In genomic region chr1:11799099-11799498, GRCh38 we compare ENCODE assay signal across 1 cellular context.
TF ChIP-seq lines count a peak whose summit lies in the region.

No MANE protein-coding gene starts in this region.

TF ChIP-seq in K562, 482 proteins besides CTCF, POLR2A, EP300 and RAD21 (continued from another document and continues in another):
- TF ChIP-seq ZBTB49 (CRISPR knock-in tag; IDR thresholded peaks at IDR 0.05; ENCODE audit: borderline replicate concordance) (no peak), RFX7 (CRISPR knock-in tag; IDR thresholded peaks at IDR 0.05) (no peak), ZNF146 (CRISPR knock-in tag; IDR thresholded peaks at IDR 0.05; ENCODE audit: unreplicated experiment) (no peak), ZNF584 (CRISPR knock-in tag; IDR thresholded peaks at IDR 0.05; ENCODE audit: low read depth) (0 out of 2 replicates have a peak, but pooled peaks have one; percentile 13), MAFF (IDR thresholded peaks at IDR 0.05; ENCODE audit: low read length) (no peak), FOXA3 (CRISPR knock-in tag; conservative IDR thresholded peaks at IDR 0.05 in 1 of 2, IDR thresholded peaks at IDR 0.05 in 1 of 2) (no peak), FOXA1 (IDR thresholded peaks at IDR 0.05; ENCODE audit: borderline replicate concordance) (no peak), CBX8 (IDR thresholded peaks at IDR 0.05; ENCODE audit: borderline replicate concordance, extremely low read depth, low read depth, low read length, poor library complexity, severe bottlenecking) (no peak), TEAD2 (tag; IDR thresholded peaks at IDR 0.05) (no peak), ZNF644 (tag; IDR thresholded peaks at IDR 0.05; ENCODE audit: low read depth) (no peak), RAD51 (IDR thresholded peaks at IDR 0.05; ENCODE audit: borderline replicate concordance, low read depth) (no peak), MEF2A (IDR thresholded peaks at IDR 0.05; ENCODE audit: control insufficient read depth, low read depth, low read length) (no peak), ZBTB12 (CRISPR knock-in tag; IDR thresholded peaks at IDR 0.05) (no peak), HNRNPK (IDR thresholded peaks at IDR 0.05; ENCODE audit: low read depth, low read length, poor library complexity, severe bottlenecking) (no peak), MCM3 (IDR thresholded peaks at IDR 0.05) (no peak), ZNF655 (CRISPR knock-in tag; IDR thresholded peaks at IDR 0.05) (no peak), ZNF398 (CRISPR knock-in tag; IDR thresholded peaks at IDR 0.05) (no peak), HDAC2 (IDR thresholded peaks at IDR 0.05) (no peak), KDM1A (IDR thresholded peaks at IDR 0.05) (no peak), ATF4 (CRISPR knock-in tag; IDR thresholded peaks at IDR 0.05) (no peak), GTF2B (IDR thresholded peaks at IDR 0.05; ENCODE audit: extremely low read depth, insufficient read length) (no peak), PRDM10 (IDR thresholded peaks at IDR 0.05; ENCODE audit: partially characterized antibody) (no peak), CAMTA2 (CRISPR knock-in tag; conservative IDR thresholded peaks at IDR 0.05) (no peak), ARID1B (IDR thresholded peaks at IDR 0.05) (no peak), ZNF407 (IDR thresholded peaks at IDR 0.05; ENCODE audit: low read depth) (no peak), NCOA4 (IDR thresholded peaks at IDR 0.05; ENCODE audit: partially characterized antibody) (no peak), CHD1 (IDR thresholded peaks at IDR 0.05; ENCODE audit: low read length) (peak; percentile 33), RNF2 (IDR thresholded peaks at IDR 0.05) (no peak), GMEB1 (CRISPR knock-in tag; IDR thresholded peaks at IDR 0.05) (no peak), MXD1 (CRISPR knock-in tag; IDR thresholded peaks at IDR 0.05; ENCODE audit: borderline replicate concordance, poor library complexity, severe bottlenecking) (no peak), ARHGAP35 (IDR thresholded peaks at IDR 0.05; ENCODE audit: partially characterized antibody) (no peak), NUFIP1 (IDR thresholded peaks at IDR 0.05; ENCODE audit: partially characterized antibody) (no peak), FOXP1 (CRISPR knock-in tag; IDR thresholded peaks at IDR 0.05) (no peak), YBX1 (IDR thresholded peaks at IDR 0.05) (no peak), ELF4 (CRISPR knock-in tag; IDR thresholded peaks at IDR 0.05) (no peak), SIN3A (IDR thresholded peaks at IDR 0.05; ENCODE audit: borderline replicate concordance in 2 of 2, control insufficient read depth in 1 of 2, low read depth in 2 of 2, low read length in 2 of 2) (no peak), HIVEP1 (CRISPR knock-in tag; IDR thresholded peaks at IDR 0.05) (no peak)
